17 cellular contexts compared by ENCODE assay signal in genomic region chr6:157253699-157254098, GRCh38.
"Had no signal": no experiment of that assay in that cellular context is flagged by ENCODE, and none has a peak within 500 bp of the region (broad histone marks: within the 10 kb centered on the region; RNA-seq: fewer than 3 reads in every experiment).

No MANE protein-coding gene starts in this region.

- DNase-seq: foreskin keratinocyte; head of caudate nucleus; hippocampal formation; lower lobe of right lung; mesenchymal stem cell; midbrain; naive thymus-derived CD4-positive, alpha-beta T cell; nephron progenitor cell; sigmoid colon; stimulated activated CD4-positive, alpha-beta T cell treated with anti-CD3 and anti-CD28 coated beads, Interleukin-12 subunit alpha, Interleukin-12 subunit beta, amount 100 ng/mL, for 4 hours; stimulated activated naive CD4-positive, alpha-beta T cell treated with Interleukin-2 at 50 U/mL for 16 hours; trophoblast cell; uterus had no signal

- ATAC-seq: foreskin keratinocyte; naive thymus-derived CD4-positive, alpha-beta T cell had no signal

- FAIRE-seq: islet of Langerhans had no signal

- H3K36me3 ChIP-seq: left ventricle myocardium inferior, lower lobe of right lung, right atrium auricular region, sigmoid colon, uterus had no signal

- H3K27ac ChIP-seq: foreskin keratinocyte, left ventricle myocardium inferior, lower lobe of right lung, right atrium auricular region, sigmoid colon, skin epidermis, uterus had no signal

- H3K9me3 ChIP-seq: lower lobe of right lung, right atrium auricular region, sigmoid colon, uterus had no signal

- H3K27me3 ChIP-seq: right atrium auricular region, sigmoid colon, uterus had no signal

- H3K4me1 ChIP-seq: foreskin keratinocyte, lower lobe of right lung, sigmoid colon, uterus had no signal

- H3K4me3 ChIP-seq: left ventricle myocardium inferior, lower lobe of right lung, right atrium auricular region, sigmoid colon, skin epidermis, uterus had no signal
